In genomic region chr14:61671086-61671485, GRCh38 we compare ENCODE assay signal across 8 cellular contexts. TPM values are rescaled to one million over a fixed set of nuclear protein-coding genes. Genes with fewer than 3 reads are reported as not detected.
DNase-seq lines count a peak whose midpoint lies in the region; ATAC-seq, FAIRE-seq and TF ChIP-seq lines count a peak whose summit lies in the region.

No MANE protein-coding gene starts in this region.

- peak; percentile 58 to 80 (median 69) for DNase-seq in CD4-positive, alpha-beta memory T cell
- peak; percentile 45 for DNase-seq in activated naive CD8-positive, alpha-beta T cell treated with anti-CD3 and anti-CD28 coated beads for 36 hours
- DNase-seq in ureter (ENCODE audit: low spot score) (no peak), PC-9 (no peak), sciatic nerve (ENCODE audit: low spot score) (no peak), D721Med (ENCODE audit: insufficient read length, low spot score) (no peak)

- intact Hi-C loops in CD4-positive, alpha-beta memory T cell (cut with micrococcal nuclease): loop anchor here (1.0 kb wide), 2 partner anchors 9 to 24 kb away; partner anchors contain the start of gene HIF1A
- intact Hi-C loops in PC-9 (cut with micrococcal nuclease; ENCODE audit: unreplicated experiment) (no loop called here), sciatic nerve (cut with DNase I) (no loop called here)

- H4K20me1 ChIP-seq in PC-9 (ENCODE audit: insufficient read depth): no peaks in the 10 kb centered on the region

- H3K4me1 Mint-ChIP-seq in CD4-positive, alpha-beta memory T cell: peaks cover 0 to 14% (median 8%) of the 10 kb centered on the region in 4 donors
- H3K4me1 Mint-ChIP-seq in activated naive CD8-positive, alpha-beta T cell treated with anti-CD3 and anti-CD28 coated beads for 36 hours: peaks cover 29% of the 10 kb centered on the region

- H3K79me2 ChIP-seq in PC-9 (ENCODE audit: low read depth): no peaks in the 10 kb centered on the region

- no peak overlapping the region for H3K4me2 ChIP-seq in PC-9

- BruUV-seq in PC-9 (replicated peaks; lab: Mats Ljungman, UMichigan): no TSS peak

- H3K36me3 ChIP-seq in CD4-positive, alpha-beta memory T cell (ENCODE audit: insufficient read depth, low read length): no peaks in the 10 kb centered on the region
- no peaks in the 10 kb centered on the region for H3K36me3 ChIP-seq in PC-9 (ENCODE audit: low read depth)

- H3K4me1 ChIP-seq in CD4-positive, alpha-beta memory T cell (ENCODE audit: insufficient read depth, low read length): peaks cover 57% of the 10 kb centered on the region
- peaks cover 31% of the 10 kb centered on the region for H3K4me1 ChIP-seq in PC-9 (replicated peaks; ENCODE audit: insufficient read depth)

- H3K36me3 Mint-ChIP-seq in CD4-positive, alpha-beta memory T cell: no peaks in the 10 kb centered on the region
- H3K36me3 Mint-ChIP-seq in activated naive CD8-positive, alpha-beta T cell treated with anti-CD3 and anti-CD28 coated beads for 36 hours: peaks cover 2% of the 10 kb centered on the region

- no peak for FAIRE-seq in D721Med (lab: Jason Lieb, UNC)

- POLR2A ChIA-PET in CD4-positive, alpha-beta memory T cell (lab: Charles Lee; ENCODE audit: partially characterized antibody): interaction anchor here (0.5 to 3.6 kb wide), 3 partner anchors 12 to 135 kb away, joined by 3 to 21 read pairs (median 4); partner anchors contain the start of gene HIF1A
- POLR2A ChIA-PET in PC-9 (lab: Charles Lee; ENCODE audit: unreplicated experiment): no interaction called here

- H3K27ac Mint-ChIP-seq in CD4-positive, alpha-beta memory T cell: no peak overlapping the region
- no peak overlapping the region for H3K27ac Mint-ChIP-seq in activated naive CD8-positive, alpha-beta T cell treated with anti-CD3 and anti-CD28 coated beads for 36 hours

- CTCF ChIA-PET in CD4-positive, alpha-beta memory T cell (lab: Charles Lee; ENCODE audit: partially characterized antibody): interaction anchor here (0.6 to 1.0 kb wide), 2 partner anchors 78 to 118 kb away, joined by 3 read pairs; no protein-coding TSS in a partner anchor
- CTCF ChIA-PET in PC-9 (lab: Charles Lee): no interaction called here

- no peak overlapping the region for H3K4me3 Mint-ChIP-seq in CD4-positive, alpha-beta memory T cell
- no peak overlapping the region for H3K4me3 Mint-ChIP-seq in activated naive CD8-positive, alpha-beta T cell treated with anti-CD3 and anti-CD28 coated beads for 36 hours

- H3K27me3 Mint-ChIP-seq in CD4-positive, alpha-beta memory T cell: no peaks in the 10 kb centered on the region
- no peaks in the 10 kb centered on the region for H3K27me3 Mint-ChIP-seq in activated naive CD8-positive, alpha-beta T cell treated with anti-CD3 and anti-CD28 coated beads for 36 hours

- no peaks in the 10 kb centered on the region for H3K9me3 ChIP-seq in CD4-positive, alpha-beta memory T cell (ENCODE audit: control insufficient read depth in 1 of 2, low read length in 2 of 2)
- no peaks in the 10 kb centered on the region for H3K9me3 ChIP-seq in PC-9 (ENCODE audit: insufficient read depth, low read depth)

- ATAC-seq in GM19455 (IDR thresholded peaks at IDR 0.05; ENCODE audit: unreplicated experiment): peak; percentile 92
- peak; percentile 86 for ATAC-seq in HG03432 (IDR thresholded peaks at IDR 0.05; ENCODE audit: unreplicated experiment)
- ATAC-seq in sciatic nerve: no peak

- no peaks in the 10 kb centered on the region for H3K9me2 ChIP-seq in PC-9 (ENCODE audit: insufficient read depth)

- peak overlapping the region; percentile 70 for H3K27ac ChIP-seq in CD4-positive, alpha-beta memory T cell (ENCODE audit: low read depth, low read length)
- H3K27ac ChIP-seq in PC-9: no peak overlapping the region

- TF ChIP-seq CTCF in PC-9 (conservative IDR thresholded peaks at IDR 0.05) (no peak), D721Med (IDR thresholded peaks at IDR 0.05; ENCODE audit: insufficient read depth, missing control alignments) (no peak)

- H3F3A ChIP-seq in PC-9 (ENCODE audit: insufficient read depth, low read depth): peaks cover 28% of the 10 kb centered on the region

- H3K4me3 ChIP-seq in CD4-positive, alpha-beta memory T cell (ENCODE audit: low read length in 2 of 2): peak overlapping the region in 1 of 2 donors; percentile 38
- no peak overlapping the region for H3K4me3 ChIP-seq in PC-9

- no peaks in the 10 kb centered on the region for H3K9me3 Mint-ChIP-seq in CD4-positive, alpha-beta memory T cell
- H3K9me3 Mint-ChIP-seq in activated naive CD8-positive, alpha-beta T cell treated with anti-CD3 and anti-CD28 coated beads for 36 hours: no peaks in the 10 kb centered on the region

- no peaks in the 10 kb centered on the region for H3K27me3 ChIP-seq in CD4-positive, alpha-beta memory T cell (ENCODE audit: insufficient read depth, low read length)
- H3K27me3 ChIP-seq in PC-9 (ENCODE audit: insufficient read depth, low read depth): no peaks in the 10 kb centered on the region

- no peak overlapping the region for H2AFZ ChIP-seq in PC-9

RNA-seq across cellular contexts. Expression of gene HIF1A, which starts 24.2 kb away (rescaled TPM):
- 10 to 100 TPM; 84.7 to 87.1 TPM for total RNA-seq in CD4-positive, alpha-beta memory T cell
- polyA plus RNA-seq in CD4-positive, alpha-beta memory T cell: 10 to 100 TPM; 82.5 to 83.7 TPM
- 100 to 1,000 TPM; 157 to 158 TPM for total RNA-seq in activated naive CD8-positive, alpha-beta T cell treated with anti-CD3 and anti-CD28 coated beads for 36 hours
- total RNA-seq in ureter (242 TPM), PC-9 (2021) (146 and 154 TPM in 2 replicates), sciatic nerve (123 TPM)

Comparison
In these comparisons a context has a peak if more than half of its experiments do, and no peak if none do; other contexts are left out.
1. DNase-seq: peak in CD4-positive, alpha-beta memory T cell (5 of 5) and activated naive CD8-positive, alpha-beta T cell treated with anti-CD3 and anti-CD28 coated beads for 36 hours (single experiment); none in ureter (single experiment), PC-9 (0 of 2), sciatic nerve (single experiment) and D721Med (single experiment).